In the genomic region with DNA sequence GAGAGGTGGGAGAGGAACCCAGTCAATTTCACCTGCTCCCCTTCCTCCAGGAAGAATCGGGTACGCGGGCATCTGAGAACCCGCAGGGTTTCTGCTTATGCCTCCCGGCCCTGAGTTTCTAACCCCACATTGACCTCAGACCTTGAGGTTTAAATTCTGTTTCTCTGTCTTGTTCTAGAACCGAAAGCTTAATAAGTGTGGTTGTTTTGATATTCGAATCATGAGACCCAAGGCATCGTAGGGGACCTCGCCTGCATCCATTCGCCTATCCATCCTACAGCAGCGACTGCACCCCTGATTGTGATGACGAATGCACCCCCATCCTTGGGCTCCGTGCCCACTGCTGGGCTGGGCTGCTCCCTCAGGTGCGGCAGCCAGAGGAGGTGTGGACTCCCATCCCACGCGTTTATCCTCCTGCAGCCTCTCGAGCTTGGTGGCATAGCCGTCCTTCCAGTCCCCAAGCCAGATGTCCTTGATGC, we compare ENCODE assay signal across 9 cellular contexts.
A peak's percentile ranks its signal among the peaks of the same experiment; 100 is the strongest.
DNase-seq lines count a peak whose midpoint lies in the region; ATAC-seq and TF ChIP-seq lines count a peak whose summit lies in the region.
"Had no signal": no experiment of that assay in that cellular context is flagged by ENCODE, and none has a peak within 500 bp of the region (broad histone marks: within the 10 kb centered on the region; RNA-seq: fewer than 3 reads in every experiment).

No MANE protein-coding gene starts in this region.

- peaks cover 29% of the 10 kb centered on the region for H3K4me1 Mint-ChIP-seq in type B pancreatic cell (ENCODE audit: unreplicated experiment)

- in situ Hi-C loops in brain microvascular endothelial cell (cut with HindIII; ENCODE audit: low pct_ligation_motif_present, low sequenced_read_pairs): no loop called here

- no peaks in the 10 kb centered on the region for H3K9me3 Mint-ChIP-seq in type B pancreatic cell

- no peaks in the 10 kb centered on the region for H3K27me3 ChIP-seq in brain microvascular endothelial cell (replicated peaks)
- H3K27me3 ChIP-seq in lower lobe of right lung (ENCODE audit: low read depth): peaks cover 38% of the 10 kb centered on the region

- H3K27ac Mint-ChIP-seq in type B pancreatic cell: peak overlapping the region; percentile 69

- H3K36me3 Mint-ChIP-seq in type B pancreatic cell: no peaks in the 10 kb centered on the region

- no peak overlapping the region for H3K27ac ChIP-seq in brain microvascular endothelial cell
- H3K27ac ChIP-seq in lower lobe of right lung: no peak overlapping the region

- H3K27me3 Mint-ChIP-seq in type B pancreatic cell: peaks cover 26% of the 10 kb centered on the region

- peak; percentile 67 for DNase-seq in activated effector memory CD4-positive, alpha-beta T cell treated with anti-CD3 and anti-CD28 coated beads, Interleukin-2, amount 50 U/mL, for 16 hours
- DNase-seq in activated effector memory CD4-positive, alpha-beta T cell treated with Interleukin-2 at 50 U/mL for 16 hours: no peak
- no peak for DNase-seq in brain microvascular endothelial cell
- peak; percentile 38 for DNase-seq in lower lobe of right lung
- DNase-seq in type B pancreatic cell (ENCODE audit: extremely low spot score, unreplicated experiment): no peak
- no peak for DNase-seq in SKM-1 treated with dmso at 0.1 percent for 144 hours (lab: John Stamatoyannopoulos, UW; ENCODE audit: unreplicated experiment)
- no peak for DNase-seq in C1 segment of cervical spinal cord (lab: John Stamatoyannopoulos, UW)
- DNase-seq: OCI-M1 had no signal

- TF ChIP-seq CTCF in brain microvascular endothelial cell (IDR thresholded peaks at IDR 0.05; ENCODE audit: low read depth, low read length, missing control alignments): no peak
- TF ChIP-seq CTCF in lower lobe of right lung (IDR thresholded peaks at IDR 0.05): no peak
- no peak for TF ChIP-seq CTCF in type B pancreatic cell (conservative IDR thresholded peaks at IDR 0.05)

- no peaks in the 10 kb centered on the region for H3K36me3 ChIP-seq in brain microvascular endothelial cell (replicated peaks)
- no peaks in the 10 kb centered on the region for H3K36me3 ChIP-seq in lower lobe of right lung

- intact Hi-C loops in lower lobe of right lung (cut with DNase I): no loop called here

- H3K4me3 ChIP-seq in brain microvascular endothelial cell (ENCODE audit: low read depth, low read length) (peak overlapping the region; percentile 37), lower lobe of right lung (peak overlapping the region; percentile 41)

- peak overlapping the region; percentile 62 for H3K4me3 Mint-ChIP-seq in type B pancreatic cell

- peaks cover 14% of the 10 kb centered on the region for H3K4me1 ChIP-seq in lower lobe of right lung

- H3K9me3 ChIP-seq in lower lobe of right lung: no peaks in the 10 kb centered on the region

- ATAC-seq in lower lobe of right lung (peak in 1 of 2 donors; percentile 19), HG02938 (IDR thresholded peaks at IDR 0.05; ENCODE audit: unreplicated experiment) (no peak)

Comparison
In these comparisons a context has a peak if more than half of its experiments do, and no peak if none do; other contexts are left out.
1. DNase-seq: peak in activated effector memory CD4-positive, alpha-beta T cell treated with anti-CD3 and anti-CD28 coated beads, Interleukin-2, amount 50 U/mL, for 16 hours (single experiment) and lower lobe of right lung (single experiment); none in activated effector memory CD4-positive, alpha-beta T cell treated with Interleukin-2 at 50 U/mL for 16 hours (single experiment), brain microvascular endothelial cell (single experiment), type B pancreatic cell (single experiment), SKM-1 treated with dmso at 0.1 percent for 144 hours (single experiment) and C1 segment of cervical spinal cord (0 of 14).